In the genomic region with DNA sequence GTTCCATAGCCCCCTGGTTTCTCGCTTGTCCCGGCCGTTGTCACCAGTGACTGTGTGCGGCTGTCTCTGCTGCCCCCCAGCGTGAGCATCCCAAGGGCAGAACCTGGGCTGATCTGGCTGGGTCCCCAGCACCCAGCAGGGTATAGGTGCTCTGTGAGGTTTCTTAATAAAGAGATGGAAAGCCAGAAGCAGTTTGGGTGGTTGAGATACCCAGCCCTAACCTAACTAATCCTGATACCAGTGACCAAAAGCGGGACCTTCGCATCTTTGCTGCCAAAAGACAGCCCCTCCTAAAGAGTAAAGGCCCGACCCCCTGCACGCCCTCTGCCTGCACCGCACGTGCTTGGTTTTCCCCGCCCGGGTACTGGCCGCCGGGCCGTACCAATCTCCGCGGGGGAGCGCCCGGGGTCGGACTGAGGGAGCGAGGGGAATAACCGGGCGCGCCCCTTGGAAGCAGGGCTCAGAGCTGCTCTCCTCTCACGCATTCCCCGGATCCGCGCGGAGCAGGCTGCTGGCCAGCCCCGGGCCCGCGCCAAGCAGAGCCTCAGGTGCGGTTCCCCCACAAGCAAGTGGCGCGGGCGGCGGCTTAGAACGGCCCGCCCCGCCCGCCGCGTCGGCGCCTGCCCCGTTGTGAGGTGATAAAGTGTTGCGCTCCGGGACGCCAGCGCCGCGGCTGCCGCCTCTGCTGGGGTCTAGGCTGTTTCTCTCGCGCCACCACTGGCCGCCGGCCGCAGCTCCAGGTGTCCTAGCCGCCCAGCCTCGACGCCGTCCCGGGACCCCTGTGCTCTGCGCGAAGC, we compare ENCODE assay signal across 8 cellular contexts. TPM values are rescaled to one million over a fixed set of nuclear protein-coding genes. Genes with fewer than 3 reads are reported as not detected.
DNase-seq lines count a peak whose midpoint lies in the region; ATAC-seq, FAIRE-seq and TF ChIP-seq lines count a peak whose summit lies in the region.

A gene with protein sequence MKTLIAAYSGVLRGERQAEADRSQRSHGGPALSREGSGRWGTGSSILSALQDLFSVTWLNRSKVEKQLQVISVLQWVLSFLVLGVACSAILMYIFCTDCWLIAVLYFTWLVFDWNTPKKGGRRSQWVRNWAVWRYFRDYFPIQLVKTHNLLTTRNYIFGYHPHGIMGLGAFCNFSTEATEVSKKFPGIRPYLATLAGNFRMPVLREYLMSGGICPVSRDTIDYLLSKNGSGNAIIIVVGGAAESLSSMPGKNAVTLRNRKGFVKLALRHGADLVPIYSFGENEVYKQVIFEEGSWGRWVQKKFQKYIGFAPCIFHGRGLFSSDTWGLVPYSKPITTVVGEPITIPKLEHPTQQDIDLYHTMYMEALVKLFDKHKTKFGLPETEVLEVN (plus strand): TSS at position 667 of the 797 bp plus-strand sequence. CDS start 214 bp downstream, outside the sequence.

- TF ChIP-seq POLR2A in GM12891 (IDR thresholded peaks at IDR 0.05; ENCODE audit: low read depth, low read length) = no peak

- TF ChIP-seq CTCF in right atrium auricular region (IDR thresholded peaks at IDR 0.05) = peak in 1 of 2 donors; percentile 51

- peak; percentile 72 for ATAC-seq in HG02852 (IDR thresholded peaks at IDR 0.05; ENCODE audit: unreplicated experiment)

- H3K27me3 ChIP-seq in adipocyte (replicated peaks; ENCODE audit: control insufficient read depth, insufficient read depth, low read length) (no peaks in the 10 kb centered on the region), right atrium auricular region (no peaks in the 10 kb centered on the region)

- H3K9me3 ChIP-seq in adipocyte (ENCODE audit: control insufficient read depth, low read length) = no peaks in the 10 kb centered on the region
- no peaks in the 10 kb centered on the region for H3K9me3 ChIP-seq in right atrium auricular region

- H3K4me1 ChIP-seq in adipocyte (ENCODE audit: control insufficient read depth, insufficient read depth, low read length) (peaks cover 70% of the 10 kb centered on the region), right atrium auricular region (peaks cover 0 to 18% of the 10 kb centered on the region in 2 donors)

- H3K36me3 ChIP-seq in adipocyte (ENCODE audit: control insufficient read depth, insufficient read depth, low read length, severe bottlenecking) (peaks cover 5% of the 10 kb centered on the region), right atrium auricular region (no peaks in the 10 kb centered on the region)

- peak within 1 kb of the TSS; percentile 2 to 16 for H3K27ac ChIP-seq in right atrium auricular region

- DNase-seq in GM12891 (ENCODE audit: insufficient read length, low spot score) = peak; percentile 91
- DNase-seq in NCI-H1436 (lab: John Stamatoyannopoulos, UW) = peak; percentile 46
- DNase-seq in SW480 (ENCODE audit: low spot score) = peak; percentile 81
- peak; percentile 78 for DNase-seq in adipocyte (ENCODE audit: low read depth)
- peak; percentile 70 for DNase-seq in right atrium auricular region (ENCODE audit: low spot score)
- peak; percentile 93 for DNase-seq in retina
- DNase-seq in GOT3 (lab: John Stamatoyannopoulos, UW) = no peak

- H3K9ac ChIP-seq in adipocyte (ENCODE audit: low read length) = peak within 1 kb of the TSS; percentile 92

- FAIRE-seq in GM12891 (lab: Jason Lieb, UNC) = peak; percentile 81

- H3K4me3 ChIP-seq in adipocyte (ENCODE audit: low read length) (peak within 1 kb of the TSS; percentile 90), right atrium auricular region (peak within 1 kb of the TSS; percentile 40 to 54)

TF ChIP-seq in GM12891, 5 proteins besides CTCF, POLR2A, EP300 and RAD21:
- TF ChIP-seq SPI1 (IDR thresholded peaks at IDR 0.05; ENCODE audit: low read depth, low read length) = no peak
- TF ChIP-seq TAF1 (IDR thresholded peaks at IDR 0.05; ENCODE audit: low read depth, low read length) = peak; percentile 39; the same call in 1 of the 2 replicates

RNA-seq across cellular contexts. Expression of the gene that starts here (rescaled TPM):
- polyA plus RNA-seq in GM12891 (2012; ENCODE audit: low read depth, missing spikeins) = 4.6 TPM
- total RNA-seq in right atrium auricular region = 10 to 100 TPM in 1 of 2 donors, 1 to 10 TPM in 1; 2.7 to 27.7 TPM
